Comparison of ENCODE assay signal across 1 cellular context in the genomic region with DNA sequence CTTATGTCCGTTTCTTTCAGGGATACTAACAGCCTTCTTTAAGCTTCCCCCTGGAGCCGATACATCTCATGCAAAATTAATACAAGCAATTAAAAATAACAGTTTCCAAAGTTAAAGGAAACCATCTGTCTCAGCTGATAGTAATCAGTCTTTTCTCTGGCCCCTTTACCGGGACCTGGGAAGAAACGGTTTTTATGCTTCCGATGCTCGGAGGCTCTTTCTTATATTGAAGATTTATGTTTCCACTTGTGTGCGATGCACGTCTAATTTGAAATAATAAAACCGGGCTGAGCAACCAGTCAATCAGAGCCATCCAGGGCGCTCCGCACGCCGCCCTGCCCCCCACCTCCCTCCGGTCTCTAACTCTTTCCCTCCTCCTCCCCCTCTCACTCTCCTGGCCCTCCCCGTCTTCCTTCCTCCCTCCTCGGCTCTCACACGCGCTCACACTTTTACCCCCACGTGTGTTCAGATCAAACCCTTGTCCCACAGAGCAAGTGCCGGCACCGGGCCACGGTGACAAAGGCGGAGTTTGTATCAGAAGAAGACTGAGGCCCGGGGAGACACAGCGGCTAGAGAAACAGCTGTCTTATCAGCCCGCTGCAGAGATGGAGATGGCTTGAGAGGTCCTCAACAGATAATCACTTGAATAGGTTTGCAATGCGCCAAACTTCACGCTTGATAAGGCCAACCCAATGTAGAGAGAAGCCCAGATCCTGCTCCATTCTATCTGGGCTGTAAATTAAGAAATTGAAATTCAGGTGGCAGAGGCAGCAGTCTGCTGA.
TF ChIP-seq lines count a peak whose summit lies in the region.

No MANE protein-coding gene starts in this region.

TF ChIP-seq in HEK293, 187 proteins besides CTCF, POLR2A, EP300 and RAD21 (continued from another document and continues in another):
- TF ChIP-seq, protein P1, sequence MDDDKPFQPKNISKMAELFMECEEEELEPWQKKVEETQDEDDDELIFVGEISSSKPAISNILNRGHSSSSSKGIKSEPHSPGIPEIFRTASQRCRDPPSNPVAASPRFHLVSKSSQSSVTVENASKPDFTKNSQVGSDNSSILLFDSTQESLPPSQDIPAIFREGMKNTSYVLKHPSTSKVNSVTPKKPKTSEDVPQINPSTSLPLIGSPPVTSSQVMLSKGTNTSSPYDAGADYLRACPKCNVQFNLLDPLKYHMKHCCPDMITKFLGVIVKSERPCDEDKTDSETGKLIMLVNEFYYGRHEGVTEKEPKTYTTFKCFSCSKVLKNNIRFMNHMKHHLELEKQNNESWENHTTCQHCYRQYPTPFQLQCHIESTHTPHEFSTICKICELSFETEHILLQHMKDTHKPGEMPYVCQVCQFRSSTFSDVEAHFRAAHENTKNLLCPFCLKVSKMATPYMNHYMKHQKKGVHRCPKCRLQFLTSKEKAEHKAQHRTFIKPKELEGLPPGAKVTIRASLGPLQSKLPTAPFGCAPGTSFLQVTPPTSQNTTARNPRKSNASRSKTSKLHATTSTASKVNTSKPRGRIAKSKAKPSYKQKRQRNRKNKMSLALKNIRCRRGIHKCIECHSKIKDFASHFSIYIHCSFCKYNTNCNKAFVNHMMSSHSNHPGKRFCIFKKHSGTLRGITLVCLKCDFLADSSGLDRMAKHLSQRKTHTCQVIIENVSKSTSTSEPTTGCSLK (tag by site-specific recombination; IDR thresholded peaks at IDR 0.05) = no peak
- TF ChIP-seq, protein P2, sequence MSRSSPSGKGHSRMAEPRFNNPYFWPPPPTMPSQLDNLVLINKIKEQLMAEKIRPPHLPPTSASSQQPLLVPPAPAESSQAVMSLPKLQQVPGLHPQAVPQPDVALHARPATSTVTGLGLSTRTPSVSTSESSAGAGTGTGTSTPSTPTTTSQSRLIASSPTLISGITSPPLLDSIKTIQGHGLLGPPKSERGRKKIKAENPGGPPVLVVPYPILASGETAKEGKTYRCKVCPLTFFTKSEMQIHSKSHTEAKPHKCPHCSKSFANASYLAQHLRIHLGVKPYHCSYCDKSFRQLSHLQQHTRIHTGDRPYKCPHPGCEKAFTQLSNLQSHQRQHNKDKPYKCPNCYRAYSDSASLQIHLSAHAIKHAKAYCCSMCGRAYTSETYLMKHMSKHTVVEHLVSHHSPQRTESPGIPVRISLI (tag by site-specific recombination; IDR thresholded peaks at IDR 0.05) = no peak
- TF ChIP-seq ZNF792 (tag by site-specific recombination; IDR thresholded peaks at IDR 0.05) (no peak), BCL11A (tag by site-specific recombination; IDR thresholded peaks at IDR 0.05; ENCODE audit: low read depth) (no peak), ZNF133 (tag by site-specific recombination; IDR thresholded peaks at IDR 0.05) (no peak), BCL11B (tag by site-specific recombination; IDR thresholded peaks at IDR 0.05; ENCODE audit: low read depth) (no peak), ZNF114 (tag by site-specific recombination; IDR thresholded peaks at IDR 0.05) (no peak), ZNF768 (tag by site-specific recombination; IDR thresholded peaks at IDR 0.05) (no peak), ZFP69B (tag by site-specific recombination; IDR thresholded peaks at IDR 0.05) (no peak), ZNF202 (tag by site-specific recombination; IDR thresholded peaks at IDR 0.05; ENCODE audit: borderline replicate concordance) (no peak), ZNF302 (tag by site-specific recombination; IDR thresholded peaks at IDR 0.05; ENCODE audit: low read depth) (no peak), ZNF404 (tag by site-specific recombination; IDR thresholded peaks at IDR 0.05) (no peak), PRDM1 (tag by site-specific recombination; IDR thresholded peaks at IDR 0.05) (peak; percentile 27; the same call in 1 of the 2 replicates), ZNF707 (tag by site-specific recombination; IDR thresholded peaks at IDR 0.05) (no peak), HOXD13 (CRISPR knock-in tag; IDR thresholded peaks at IDR 0.05; ENCODE audit: borderline replicate concordance) (no peak), ZNF624 (tag by site-specific recombination; IDR thresholded peaks at IDR 0.05) (no peak), ZNF596 (tag by site-specific recombination; IDR thresholded peaks at IDR 0.05) (no peak), ZNF571 (tag by site-specific recombination; IDR thresholded peaks at IDR 0.05) (no peak), ZNF311 (tag by site-specific recombination; IDR thresholded peaks at IDR 0.05; ENCODE audit: borderline replicate concordance) (no peak), ZNF335 (tag by site-specific recombination; conservative IDR thresholded peaks at IDR 0.05) (peak; percentile 85), ZNF521 (tag by site-specific recombination; IDR thresholded peaks at IDR 0.05) (no peak), ZFHX2 (tag by site-specific recombination; conservative IDR thresholded peaks at IDR 0.05) (no peak), ZBTB1 (tag by site-specific recombination; IDR thresholded peaks at IDR 0.05) (no peak), ZNF626 (tag by site-specific recombination; IDR thresholded peaks at IDR 0.05) (no peak), ZNF530 (tag by site-specific recombination; IDR thresholded peaks at IDR 0.05; ENCODE audit: low read depth) (no peak), ZBTB17 (tag by site-specific recombination; IDR thresholded peaks at IDR 0.05) (peak; percentile 66), ZNF341 (tag by site-specific recombination; IDR thresholded peaks at IDR 0.05; ENCODE audit: low read depth) (peak; percentile 64), SP7 (tag by site-specific recombination; IDR thresholded peaks at IDR 0.05) (no peak)
- TF ChIP-seq, protein P3, sequence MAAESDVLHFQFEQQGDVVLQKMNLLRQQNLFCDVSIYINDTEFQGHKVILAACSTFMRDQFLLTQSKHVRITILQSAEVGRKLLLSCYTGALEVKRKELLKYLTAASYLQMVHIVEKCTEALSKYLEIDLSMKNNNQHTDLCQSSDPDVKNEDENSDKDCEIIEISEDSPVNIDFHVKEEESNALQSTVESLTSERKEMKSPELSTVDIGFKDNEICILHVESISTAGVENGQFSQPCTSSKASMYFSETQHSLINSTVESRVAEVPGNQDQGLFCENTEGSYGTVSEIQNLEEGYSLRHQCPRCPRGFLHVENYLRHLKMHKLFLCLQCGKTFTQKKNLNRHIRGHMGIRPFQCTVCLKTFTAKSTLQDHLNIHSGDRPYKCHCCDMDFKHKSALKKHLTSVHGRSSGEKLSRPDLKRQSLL (tag by site-specific recombination; IDR thresholded peaks at IDR 0.05) = no peak
- TF ChIP-seq, protein P4, sequence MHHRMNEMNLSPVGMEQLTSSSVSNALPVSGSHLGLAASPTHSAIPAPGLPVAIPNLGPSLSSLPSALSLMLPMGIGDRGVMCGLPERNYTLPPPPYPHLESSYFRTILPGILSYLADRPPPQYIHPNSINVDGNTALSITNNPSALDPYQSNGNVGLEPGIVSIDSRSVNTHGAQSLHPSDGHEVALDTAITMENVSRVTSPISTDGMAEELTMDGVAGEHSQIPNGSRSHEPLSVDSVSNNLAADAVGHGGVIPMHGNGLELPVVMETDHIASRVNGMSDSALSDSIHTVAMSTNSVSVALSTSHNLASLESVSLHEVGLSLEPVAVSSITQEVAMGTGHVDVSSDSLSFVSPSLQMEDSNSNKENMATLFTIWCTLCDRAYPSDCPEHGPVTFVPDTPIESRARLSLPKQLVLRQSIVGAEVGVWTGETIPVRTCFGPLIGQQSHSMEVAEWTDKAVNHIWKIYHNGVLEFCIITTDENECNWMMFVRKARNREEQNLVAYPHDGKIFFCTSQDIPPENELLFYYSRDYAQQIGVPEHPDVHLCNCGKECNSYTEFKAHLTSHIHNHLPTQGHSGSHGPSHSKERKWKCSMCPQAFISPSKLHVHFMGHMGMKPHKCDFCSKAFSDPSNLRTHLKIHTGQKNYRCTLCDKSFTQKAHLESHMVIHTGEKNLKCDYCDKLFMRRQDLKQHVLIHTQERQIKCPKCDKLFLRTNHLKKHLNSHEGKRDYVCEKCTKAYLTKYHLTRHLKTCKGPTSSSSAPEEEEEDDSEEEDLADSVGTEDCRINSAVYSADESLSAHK (tag by site-specific recombination; IDR thresholded peaks at IDR 0.05) = peak; percentile 61
- TF ChIP-seq, protein P5, sequence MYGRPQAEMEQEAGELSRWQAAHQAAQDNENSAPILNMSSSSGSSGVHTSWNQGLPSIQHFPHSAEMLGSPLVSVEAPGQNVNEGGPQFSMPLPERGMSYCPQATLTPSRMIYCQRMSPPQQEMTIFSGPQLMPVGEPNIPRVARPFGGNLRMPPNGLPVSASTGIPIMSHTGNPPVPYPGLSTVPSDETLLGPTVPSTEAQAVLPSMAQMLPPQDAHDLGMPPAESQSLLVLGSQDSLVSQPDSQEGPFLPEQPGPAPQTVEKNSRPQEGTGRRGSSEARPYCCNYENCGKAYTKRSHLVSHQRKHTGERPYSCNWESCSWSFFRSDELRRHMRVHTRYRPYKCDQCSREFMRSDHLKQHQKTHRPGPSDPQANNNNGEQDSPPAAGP (tag by site-specific recombination; IDR thresholded peaks at IDR 0.05) = no peak
- TF ChIP-seq, protein P6, sequence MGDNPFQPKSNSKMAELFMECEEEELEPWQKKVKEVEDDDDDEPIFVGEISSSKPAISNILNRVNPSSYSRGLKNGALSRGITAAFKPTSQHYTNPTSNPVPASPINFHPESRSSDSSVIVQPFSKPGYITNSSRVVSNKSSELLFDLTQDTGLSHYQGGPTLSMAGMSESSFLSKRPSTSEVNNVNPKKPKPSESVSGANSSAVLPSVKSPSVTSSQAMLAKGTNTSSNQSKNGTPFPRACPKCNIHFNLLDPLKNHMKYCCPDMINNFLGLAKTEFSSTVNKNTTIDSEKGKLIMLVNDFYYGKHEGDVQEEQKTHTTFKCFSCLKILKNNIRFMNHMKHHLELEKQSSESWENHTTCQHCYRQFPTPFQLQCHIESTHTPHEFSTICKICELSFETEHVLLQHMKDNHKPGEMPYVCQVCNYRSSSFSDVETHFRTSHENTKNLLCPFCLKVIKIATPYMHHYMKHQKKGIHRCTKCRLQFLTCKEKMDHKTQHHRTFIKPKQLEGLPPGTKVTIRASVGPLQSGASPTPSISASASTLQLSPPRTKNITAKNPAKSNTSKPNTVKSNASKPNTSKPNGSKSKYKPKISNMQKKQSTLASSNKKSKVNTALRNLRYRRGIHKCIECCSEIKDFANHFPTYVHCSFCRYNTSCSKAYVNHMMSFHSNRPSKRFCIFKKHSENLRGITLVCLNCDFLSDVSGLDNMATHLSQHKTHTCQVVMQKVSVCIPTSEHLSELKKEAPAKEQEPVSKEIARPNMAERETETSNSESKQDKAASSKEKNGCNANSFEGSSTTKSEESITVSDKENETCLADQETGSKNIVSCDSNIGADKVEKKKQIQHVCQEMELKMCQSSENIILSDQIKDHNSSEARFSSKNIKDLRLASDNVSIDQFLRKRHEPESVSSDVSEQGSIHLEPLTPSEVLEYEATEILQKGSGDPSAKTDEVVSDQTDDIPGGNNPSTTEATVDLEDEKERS (tag by site-specific recombination; IDR thresholded peaks at IDR 0.05) = no peak
- TF ChIP-seq, protein P7, sequence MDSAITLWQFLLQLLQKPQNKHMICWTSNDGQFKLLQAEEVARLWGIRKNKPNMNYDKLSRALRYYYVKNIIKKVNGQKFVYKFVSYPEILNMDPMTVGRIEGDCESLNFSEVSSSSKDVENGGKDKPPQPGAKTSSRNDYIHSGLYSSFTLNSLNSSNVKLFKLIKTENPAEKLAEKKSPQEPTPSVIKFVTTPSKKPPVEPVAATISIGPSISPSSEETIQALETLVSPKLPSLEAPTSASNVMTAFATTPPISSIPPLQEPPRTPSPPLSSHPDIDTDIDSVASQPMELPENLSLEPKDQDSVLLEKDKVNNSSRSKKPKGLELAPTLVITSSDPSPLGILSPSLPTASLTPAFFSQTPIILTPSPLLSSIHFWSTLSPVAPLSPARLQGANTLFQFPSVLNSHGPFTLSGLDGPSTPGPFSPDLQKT (IDR thresholded peaks at IDR 0.05; ENCODE audit: borderline replicate concordance, low read depth, low read length) = no peak
- TF ChIP-seq, protein P8, sequence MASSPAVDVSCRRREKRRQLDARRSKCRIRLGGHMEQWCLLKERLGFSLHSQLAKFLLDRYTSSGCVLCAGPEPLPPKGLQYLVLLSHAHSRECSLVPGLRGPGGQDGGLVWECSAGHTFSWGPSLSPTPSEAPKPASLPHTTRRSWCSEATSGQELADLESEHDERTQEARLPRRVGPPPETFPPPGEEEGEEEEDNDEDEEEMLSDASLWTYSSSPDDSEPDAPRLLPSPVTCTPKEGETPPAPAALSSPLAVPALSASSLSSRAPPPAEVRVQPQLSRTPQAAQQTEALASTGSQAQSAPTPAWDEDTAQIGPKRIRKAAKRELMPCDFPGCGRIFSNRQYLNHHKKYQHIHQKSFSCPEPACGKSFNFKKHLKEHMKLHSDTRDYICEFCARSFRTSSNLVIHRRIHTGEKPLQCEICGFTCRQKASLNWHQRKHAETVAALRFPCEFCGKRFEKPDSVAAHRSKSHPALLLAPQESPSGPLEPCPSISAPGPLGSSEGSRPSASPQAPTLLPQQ (tag by site-specific recombination; IDR thresholded peaks at IDR 0.05) = no peak
- TF ChIP-seq, protein P9, sequence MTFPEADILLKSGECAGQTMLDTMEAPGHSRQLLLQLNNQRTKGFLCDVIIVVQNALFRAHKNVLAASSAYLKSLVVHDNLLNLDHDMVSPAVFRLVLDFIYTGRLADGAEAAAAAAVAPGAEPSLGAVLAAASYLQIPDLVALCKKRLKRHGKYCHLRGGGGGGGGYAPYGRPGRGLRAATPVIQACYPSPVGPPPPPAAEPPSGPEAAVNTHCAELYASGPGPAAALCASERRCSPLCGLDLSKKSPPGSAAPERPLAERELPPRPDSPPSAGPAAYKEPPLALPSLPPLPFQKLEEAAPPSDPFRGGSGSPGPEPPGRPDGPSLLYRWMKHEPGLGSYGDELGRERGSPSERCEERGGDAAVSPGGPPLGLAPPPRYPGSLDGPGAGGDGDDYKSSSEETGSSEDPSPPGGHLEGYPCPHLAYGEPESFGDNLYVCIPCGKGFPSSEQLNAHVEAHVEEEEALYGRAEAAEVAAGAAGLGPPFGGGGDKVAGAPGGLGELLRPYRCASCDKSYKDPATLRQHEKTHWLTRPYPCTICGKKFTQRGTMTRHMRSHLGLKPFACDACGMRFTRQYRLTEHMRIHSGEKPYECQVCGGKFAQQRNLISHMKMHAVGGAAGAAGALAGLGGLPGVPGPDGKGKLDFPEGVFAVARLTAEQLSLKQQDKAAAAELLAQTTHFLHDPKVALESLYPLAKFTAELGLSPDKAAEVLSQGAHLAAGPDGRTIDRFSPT (tag by site-specific recombination; IDR thresholded peaks at IDR 0.05) = no peak
- TF ChIP-seq, protein P10, sequence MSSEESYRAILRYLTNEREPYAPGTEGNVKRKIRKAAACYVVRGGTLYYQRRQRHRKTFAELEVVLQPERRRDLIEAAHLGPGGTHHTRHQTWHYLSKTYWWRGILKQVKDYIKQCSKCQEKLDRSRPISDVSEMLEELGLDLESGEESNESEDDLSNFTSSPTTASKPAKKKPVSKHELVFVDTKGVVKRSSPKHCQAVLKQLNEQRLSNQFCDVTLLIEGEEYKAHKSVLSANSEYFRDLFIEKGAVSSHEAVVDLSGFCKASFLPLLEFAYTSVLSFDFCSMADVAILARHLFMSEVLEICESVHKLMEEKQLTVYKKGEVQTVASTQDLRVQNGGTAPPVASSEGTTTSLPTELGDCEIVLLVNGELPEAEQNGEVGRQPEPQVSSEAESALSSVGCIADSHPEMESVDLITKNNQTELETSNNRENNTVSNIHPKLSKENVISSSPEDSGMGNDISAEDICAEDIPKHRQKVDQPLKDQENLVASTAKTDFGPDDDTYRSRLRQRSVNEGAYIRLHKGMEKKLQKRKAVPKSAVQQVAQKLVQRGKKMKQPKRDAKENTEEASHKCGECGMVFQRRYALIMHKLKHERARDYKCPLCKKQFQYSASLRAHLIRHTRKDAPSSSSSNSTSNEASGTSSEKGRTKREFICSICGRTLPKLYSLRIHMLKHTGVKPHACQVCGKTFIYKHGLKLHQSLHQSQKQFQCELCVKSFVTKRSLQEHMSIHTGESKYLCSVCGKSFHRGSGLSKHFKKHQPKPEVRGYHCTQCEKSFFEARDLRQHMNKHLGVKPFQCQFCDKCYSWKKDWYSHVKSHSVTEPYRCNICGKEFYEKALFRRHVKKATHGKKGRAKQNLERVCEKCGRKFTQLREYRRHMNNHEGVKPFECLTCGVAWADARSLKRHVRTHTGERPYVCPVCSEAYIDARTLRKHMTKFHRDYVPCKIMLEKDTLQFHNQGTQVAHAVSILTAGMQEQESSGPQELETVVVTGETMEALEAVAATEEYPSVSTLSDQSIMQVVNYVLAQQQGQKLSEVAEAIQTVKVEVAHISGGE (tag by site-specific recombination; conservative IDR thresholded peaks at IDR 0.05; ENCODE audit: low read depth) = no peak
